8 cellular contexts compared by ENCODE assay signal in the genomic region with DNA sequence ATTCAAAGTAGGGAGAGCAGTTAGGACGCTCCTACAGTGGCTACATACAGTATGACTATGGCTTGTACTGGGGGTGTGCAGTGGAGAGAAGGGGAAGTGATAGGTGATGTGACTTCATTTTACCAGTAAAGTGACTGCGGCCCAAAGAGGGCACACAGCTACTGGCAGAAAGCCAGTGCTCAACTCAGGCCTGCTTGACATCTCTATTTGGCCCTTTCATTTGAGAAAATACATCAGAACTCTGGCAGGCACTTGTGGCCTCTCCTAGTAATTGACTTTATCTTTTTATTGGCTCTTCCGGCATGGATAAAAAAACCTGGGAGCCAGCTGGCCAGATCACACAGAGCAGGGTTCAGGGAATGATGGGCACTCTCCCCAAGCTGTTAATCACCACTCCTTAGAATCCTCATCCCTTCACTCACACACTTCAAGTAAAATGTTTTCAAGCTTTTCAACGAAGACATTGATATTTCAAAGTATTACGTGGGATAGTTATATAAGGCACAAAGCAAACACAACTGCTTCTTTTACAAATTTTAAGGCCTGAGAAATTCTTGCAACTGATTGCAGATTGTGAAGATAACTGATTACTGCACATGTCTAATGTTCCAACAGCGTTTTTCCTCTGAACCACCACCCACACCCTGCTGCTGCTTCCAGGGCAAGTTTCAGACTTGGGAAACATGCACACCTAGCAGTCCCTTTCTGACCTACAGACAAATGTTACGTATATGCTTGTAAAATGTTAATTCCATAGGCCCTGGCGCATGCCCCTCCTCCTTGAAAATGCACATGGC.
DNase-seq lines count a peak whose midpoint lies in the region; ATAC-seq, FAIRE-seq and TF ChIP-seq lines count a peak whose summit lies in the region.

No MANE protein-coding gene starts in this region.

- TF ChIP-seq CTCF in heart left ventricle (IDR thresholded peaks at IDR 0.05): no peak
- TF ChIP-seq CTCF in tibial artery (IDR thresholded peaks at IDR 0.05): no peak
- TF ChIP-seq CTCF in GM13976 (IDR thresholded peaks at IDR 0.05; ENCODE audit: borderline replicate concordance, control extremely low read depth, extremely low read depth, insufficient read depth, missing control alignments): no peak
- no peak for TF ChIP-seq CTCF in kidney (IDR thresholded peaks at IDR 0.05; ENCODE audit: borderline replicate concordance, extremely low read depth, insufficient read depth)

- TF ChIP-seq POLR2A in heart left ventricle (IDR thresholded peaks at IDR 0.05): no peak

- H3K9ac ChIP-seq in kidney (ENCODE audit: low read length in 2 of 2): no peak overlapping the region

- DNase-seq in CD1c-positive myeloid dendritic cell (ENCODE audit: extremely low spot score) (peak; percentile 83), NCI-H774 (lab: John Stamatoyannopoulos, UW) (peak; percentile 29), heart left ventricle (peak in 3 of 5 donors; percentile 28 to 57 (median 32)), activated gamma-delta T cell (lab: John Stamatoyannopoulos, UW) (no peak), tibial artery (no peak), GM13976 (ENCODE audit: low spot score) (no peak), kidney (no peak)

- H3K27ac ChIP-seq in heart left ventricle: peak overlapping the region in 1 of 12 donors; percentile 23
- H3K27ac ChIP-seq in tibial artery: no peak overlapping the region
- H3K27ac ChIP-seq in kidney (ENCODE audit: low read depth in 2 of 2, low read length in 2 of 2): no peak overlapping the region

- intact Hi-C loops in heart left ventricle (cut with DNase I): loop anchor here in 2 of 10 donors (5.0 to 10.0 kb wide), 2 partner anchors 71 to 111 kb away; a partner anchor contains a TSS
- intact Hi-C loops in tibial artery (cut with DNase I; ENCODE audit: low total_unique reads): no loop called here
- intact Hi-C loops in kidney (cut with DNase I): no loop called here

- in situ Hi-C loops in GM13976 (cut with MboI; ENCODE audit: low sequenced_read_pairs, unreplicated experiment): no loop called here

- H3K9me3 ChIP-seq in heart left ventricle (no peaks in the 10 kb centered on the region), tibial artery (no peaks in the 10 kb centered on the region), kidney (ENCODE audit: control insufficient read depth in 1 of 2, low read length in 2 of 2) (no peaks in the 10 kb centered on the region)

- no peak for FAIRE-seq in kidney (lab: Jason Lieb, UNC)

- H3K4me3 ChIP-seq in heart left ventricle (no peak overlapping the region), tibial artery (no peak overlapping the region), kidney (ENCODE audit: low read length in 2 of 2) (no peak overlapping the region)

- H3K27me3 ChIP-seq in heart left ventricle: no peaks in the 10 kb centered on the region
- no peaks in the 10 kb centered on the region for H3K27me3 ChIP-seq in tibial artery

- H3K4me1 ChIP-seq in heart left ventricle (peaks cover 0 to 23% (median 8%) of the 10 kb centered on the region in 12 donors), tibial artery (no peaks in the 10 kb centered on the region), kidney (ENCODE audit: control insufficient read depth in 1 of 2, insufficient read depth in 1 of 2, low read depth in 1 of 2, low read length in 2 of 2) (peaks cover 0 to 8% of the 10 kb centered on the region in 2 donors)

- H3K36me3 ChIP-seq in heart left ventricle (peaks cover 0 to 10% (median 0%) of the 10 kb centered on the region in 9 donors), tibial artery (peaks cover 0 to 3% (median 0%) of the 10 kb centered on the region in 3 donors), kidney (ENCODE audit: control insufficient read depth in 1 of 2, insufficient read depth in 2 of 2, low read length in 2 of 2) (peaks cover 2 to 10% of the 10 kb centered on the region in 2 donors)

- peak; percentile 86 for ATAC-seq in HG02981 (IDR thresholded peaks at IDR 0.05; ENCODE audit: unreplicated experiment)
- peak; percentile 70 to 90 (median 74) for ATAC-seq in heart left ventricle

- 50 to 61% (median 54%) methylated on average over 8 of the region's 8 CpGs for WGBS in heart left ventricle, 4 donors

Comparison
In these comparisons a context has a peak if more than half of its experiments do, and no peak if none do; other contexts are left out.
1. DNase-seq: peak in CD1c-positive myeloid dendritic cell (single experiment), NCI-H774 (single experiment) and heart left ventricle (3 of 5); none in activated gamma-delta T cell (single experiment), tibial artery (0 of 2), GM13976 (single experiment) and kidney (single experiment).